Comparison of ENCODE assay signal across 27 cellular contexts in genomic region chr4:171464499-171464898, GRCh38.
"Had no signal": no experiment of that assay in that cellular context is flagged by ENCODE, and none has a peak within 500 bp of the region (broad histone marks: within the 10 kb centered on the region; RNA-seq: fewer than 3 reads in every experiment).

No MANE protein-coding gene starts in this region.

- H3K27ac ChIP-seq: coronary artery, dorsolateral prefrontal cortex, epithelial cell of prostate, esophagus squamous epithelium, gastrocnemius medialis, heart right ventricle, left lung, lower lobe of right lung had no signal

- H3K9me3 ChIP-seq: esophagus squamous epithelium, gastrocnemius medialis, left lung, lower lobe of right lung, mucosa of descending colon had no signal

- H3K27me3 ChIP-seq: dorsolateral prefrontal cortex, esophagus squamous epithelium, gastrocnemius medialis, heart right ventricle, left lung had no signal

- H3K4me1 ChIP-seq: esophagus squamous epithelium, gastrocnemius medialis, heart right ventricle, left lung, lower lobe of right lung had no signal

- H3K36me3 ChIP-seq: esophagus squamous epithelium, gastrocnemius medialis, heart right ventricle, left lung, lower lobe of right lung had no signal

- DNase-seq: dermis blood vessel endothelial cell; dorsolateral prefrontal cortex; effector CD4-positive, alpha-beta T cell; effector memory CD4-positive, alpha-beta T cell; erythroblast; esophagus squamous epithelium; foreskin fibroblast; foreskin melanocyte; gastrocnemius medialis; glutamatergic neuron; head of caudate nucleus; heart right ventricle; hippocampal formation; left cardiac atrium; left lung; left ventricle myocardium superior; lower lobe of right lung; mesenchymal stem cell; naive B cell; naive thymus-derived CD8-positive, alpha-beta T cell had no signal

- ATAC-seq: esophagus mucosa; gastrocnemius medialis; heart right ventricle; left cardiac atrium; left lung; left ventricle myocardium superior; lower lobe of right lung; mucosa of descending colon; naive thymus-derived CD8-positive, alpha-beta T cell had no signal

- H3K4me3 ChIP-seq: coronary artery, dorsolateral prefrontal cortex, esophagus squamous epithelium, gastrocnemius medialis, heart right ventricle, left lung, lower lobe of right lung, mucosa of descending colon had no signal

- FAIRE-seq: endothelial cell of umbilical vein, islet of Langerhans, keratinocyte had no signal
